ENCODE assay signal across 1 cellular context in genomic region chr12:76032043-76032981, GRCh38.
TF ChIP-seq lines count a peak whose summit lies in the region.

No MANE protein-coding gene starts in this region.

TF ChIP-seq in WTC11, 78 proteins besides CTCF, POLR2A, EP300 and RAD21 (continued from another document and continues in another):
- no peak for TF ChIP-seq ZNF425 (CRISPR knock-in tag; conservative IDR thresholded peaks at IDR 0.05)
- no peak; the same call in 1 of the 2 replicates for TF ChIP-seq KAT7 (CRISPR knock-in tag; IDR thresholded peaks at IDR 0.05; ENCODE audit: borderline replicate concordance)
- TF ChIP-seq ZNF138 (CRISPR knock-in tag; conservative IDR thresholded peaks at IDR 0.05), result no peak
- no peak for TF ChIP-seq FOXJ3 (CRISPR knock-in tag; IDR thresholded peaks at IDR 0.05; ENCODE audit: borderline replicate concordance)
- peak; percentile 54; the same call in 1 of the 2 replicates for TF ChIP-seq ARID4B (CRISPR knock-in tag; IDR thresholded peaks at IDR 0.05; ENCODE audit: borderline replicate concordance)
- no peak for TF ChIP-seq EMX1 (CRISPR knock-in tag; IDR thresholded peaks at IDR 0.05)
- no peak for TF ChIP-seq ETV6 (CRISPR knock-in tag; IDR thresholded peaks at IDR 0.05)
- no peak for TF ChIP-seq ZNF396 (CRISPR knock-in tag; IDR thresholded peaks at IDR 0.05; ENCODE audit: borderline replicate concordance)
- TF ChIP-seq NFE2L1 (CRISPR knock-in tag; IDR thresholded peaks at IDR 0.05), result no peak
- no peak for TF ChIP-seq ATF6 (CRISPR knock-in tag; IDR thresholded peaks at IDR 0.05)
- no peak for TF ChIP-seq IRF2 (CRISPR knock-in tag; IDR thresholded peaks at IDR 0.05; ENCODE audit: borderline replicate concordance, low read depth)
- TF ChIP-seq JAZF1 (CRISPR knock-in tag; IDR thresholded peaks at IDR 0.05), result no peak
- no peak for TF ChIP-seq ZNF317 (CRISPR knock-in tag; IDR thresholded peaks at IDR 0.05; ENCODE audit: borderline replicate concordance, low read depth)
- TF ChIP-seq CREB1 (CRISPR knock-in tag; IDR thresholded peaks at IDR 0.05), result no peak
- no peak for TF ChIP-seq ZNF532 (CRISPR knock-in tag; IDR thresholded peaks at IDR 0.05; ENCODE audit: borderline replicate concordance)
- 0 out of 2 replicates have a peak, but pooled peaks have one; percentile 2 for TF ChIP-seq FOXP1 (CRISPR knock-in tag; IDR thresholded peaks at IDR 0.05; ENCODE audit: borderline replicate concordance)
- TF ChIP-seq ZBTB21 (CRISPR knock-in tag; IDR thresholded peaks at IDR 0.05; ENCODE audit: borderline replicate concordance), result no peak
- no peak for TF ChIP-seq E2F4 (CRISPR knock-in tag; IDR thresholded peaks at IDR 0.05; ENCODE audit: borderline replicate concordance, low read depth)
- TF ChIP-seq TP53 (CRISPR knock-in tag; IDR thresholded peaks at IDR 0.05), result no peak
- no peak for TF ChIP-seq MXD4 (CRISPR knock-in tag; IDR thresholded peaks at IDR 0.05; ENCODE audit: borderline replicate concordance)
- TF ChIP-seq ZNF121 (CRISPR knock-in tag; IDR thresholded peaks at IDR 0.05), result peak; percentile 61; the same call in 1 of the 2 replicates
- no peak for TF ChIP-seq ZMAT4 (CRISPR knock-in tag; IDR thresholded peaks at IDR 0.05)
- TF ChIP-seq ZNF263 (CRISPR knock-in tag; IDR thresholded peaks at IDR 0.05; ENCODE audit: low read depth), result no peak
- TF ChIP-seq NR3C1 (CRISPR knock-in tag; conservative IDR thresholded peaks at IDR 0.05; ENCODE audit: low read depth), result no peak
- TF ChIP-seq TEAD1 (CRISPR knock-in tag; IDR thresholded peaks at IDR 0.05), result no peak; the same call in 1 of the 2 replicates
- TF ChIP-seq ZNF423 (CRISPR knock-in tag; IDR thresholded peaks at IDR 0.05), result no peak
- TF ChIP-seq MAX (CRISPR knock-in tag; IDR thresholded peaks at IDR 0.05), result no peak; the same call in none of the 2 replicates
- TF ChIP-seq NFYB (CRISPR knock-in tag; conservative IDR thresholded peaks at IDR 0.05; ENCODE audit: low read depth), result no peak
- no peak for TF ChIP-seq STAT6 (CRISPR knock-in tag; conservative IDR thresholded peaks at IDR 0.05; ENCODE audit: low read depth)
- TF ChIP-seq E2F1 (CRISPR knock-in tag; IDR thresholded peaks at IDR 0.05), result no peak
- peak; percentile 51; the same call in 1 of the 2 replicates for TF ChIP-seq JUN (CRISPR knock-in tag; IDR thresholded peaks at IDR 0.05)
- TF ChIP-seq ZBTB43 (CRISPR knock-in tag; IDR thresholded peaks at IDR 0.05), result no peak
- TF ChIP-seq ELF4 (CRISPR knock-in tag; IDR thresholded peaks at IDR 0.05; ENCODE audit: low read depth), result no peak
- TF ChIP-seq TCF7 (CRISPR knock-in tag; IDR thresholded peaks at IDR 0.05; ENCODE audit: low read depth), result no peak
- no peak for TF ChIP-seq ATF1 (CRISPR knock-in tag; IDR thresholded peaks at IDR 0.05)
- TF ChIP-seq ATF2 (CRISPR knock-in tag; IDR thresholded peaks at IDR 0.05; ENCODE audit: borderline replicate concordance, low read depth), result no peak
